In the genomic region with DNA sequence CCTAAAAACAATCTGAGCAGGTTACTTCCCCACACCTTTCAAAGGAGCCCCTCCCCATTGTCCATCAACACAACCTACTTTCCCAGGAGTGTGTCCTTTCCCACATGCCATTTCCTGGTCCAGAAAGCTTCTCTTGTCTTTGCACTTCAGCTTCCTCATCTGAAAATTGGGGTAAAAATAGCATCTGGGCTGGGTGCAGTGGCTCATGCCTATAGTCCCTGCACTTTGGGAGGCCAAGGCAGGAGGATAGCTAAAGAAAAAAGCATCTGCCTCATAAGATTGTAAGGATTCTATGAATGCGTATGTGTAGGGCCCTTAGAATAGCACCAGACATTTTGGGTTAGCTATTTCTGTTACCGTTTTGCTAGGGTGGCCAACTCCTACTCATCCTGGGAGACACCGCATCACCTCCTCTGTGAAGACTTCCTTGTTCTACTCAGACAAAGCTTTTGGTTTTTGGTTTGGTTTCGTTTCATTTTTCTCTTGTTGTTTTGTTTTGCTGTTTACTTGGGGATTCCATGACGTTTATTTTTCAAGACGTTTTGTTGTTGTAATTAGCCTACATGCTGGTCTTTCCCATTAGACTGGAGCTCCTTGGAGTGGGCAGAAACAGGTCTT, we compare ENCODE assay signal across 23 cellular contexts.
DNase-seq lines count a peak whose midpoint lies in the region; ATAC-seq, FAIRE-seq and TF ChIP-seq lines count a peak whose summit lies in the region.
"Had no signal": no experiment of that assay in that cellular context is flagged by ENCODE, and none has a peak within 500 bp of the region (broad histone marks: within the 10 kb centered on the region; RNA-seq: fewer than 3 reads in every experiment).

No MANE protein-coding gene starts in this region.

- H3K36me3 ChIP-seq in BLaER1 = no peaks in the 10 kb centered on the region
- no peaks in the 10 kb centered on the region for H3K36me3 ChIP-seq in SU-DHL-6 (ENCODE audit: low read length)
- H3K36me3 ChIP-seq in gastrocnemius medialis = no peaks in the 10 kb centered on the region
- H3K36me3 ChIP-seq: left ventricle myocardium inferior had no signal

- TF ChIP-seq POLR2A in gastrocnemius medialis (IDR thresholded peaks at IDR 0.05) = no peak

- H3K36me3 Mint-ChIP-seq in naive B cell = no peaks in the 10 kb centered on the region
- H3K36me3 Mint-ChIP-seq: naive thymus-derived CD8-positive, alpha-beta T cell; T-cell had no signal

- H3K4me3 ChIP-seq in BLaER1 (no peak overlapping the region), SU-DHL-6 (ENCODE audit: insufficient read depth, low read length, poor library complexity, severe bottlenecking) (peak overlapping the region; percentile 18), gastrocnemius medialis (no peak overlapping the region)
- H3K4me3 ChIP-seq: left ventricle myocardium inferior had no signal

- no peaks in the 10 kb centered on the region for H3K79me2 ChIP-seq in SU-DHL-6 (ENCODE audit: insufficient read depth, low read length)

- H3K9me2 ChIP-seq in SU-DHL-6 (replicated peaks; ENCODE audit: insufficient read depth, low read length) = no peaks in the 10 kb centered on the region

- intact Hi-C loops in gastrocnemius medialis (cut with DNase I; ENCODE audit: low total_unique reads) = no loop called here

- peaks cover 0 to 1% (median 0%) of the 10 kb centered on the region in 7 donors for H3K9me3 Mint-ChIP-seq in naive B cell
- H3K9me3 Mint-ChIP-seq: T-cell had no signal

- peak overlapping the region; percentile 9 for H2AFZ ChIP-seq in SU-DHL-6 (ENCODE audit: low read depth, low read length, severe bottlenecking)

- peak overlapping the region; percentile 67 to 100 (median 96) for H3K27ac Mint-ChIP-seq in naive B cell
- H3K27ac Mint-ChIP-seq: naive thymus-derived CD8-positive, alpha-beta T cell; progenitor cell of endocrine pancreas; T-cell had no signal

- H4K20me1 ChIP-seq in BLaER1 = peaks cover 19% of the 10 kb centered on the region; the same call in 1 of the 2 replicates
- no peaks in the 10 kb centered on the region for H4K20me1 ChIP-seq in SU-DHL-6 (ENCODE audit: low read depth, low read length)

- DNase-seq in GM19239 (ENCODE audit: insufficient read length, low spot score) = no peak
- no peak for DNase-seq in naive B cell
- DNase-seq in gastrocnemius medialis = no peak
- DNase-seq: activated CD4-positive, CD25-positive, alpha-beta regulatory T cell; activated effector memory CD4-positive, alpha-beta T cell treated with anti-CD3 and anti-CD28 coated beads, Interleukin-2, amount 50 U/mL, for 16 hours; anterior cingulate cortex; EL; left ventricle myocardium inferior; naive thymus-derived CD8-positive, alpha-beta T cell; NCI-H1092; NCI-H2171; NCI-H774; stimulated activated CD4-positive, alpha-beta T cell treated with anti-CD3 and anti-CD28 coated beads, Interleukin-12 subunit alpha, Interleukin-12 subunit beta, amount 100 ng/mL, for 4 hours; stimulated activated naive CD4-positive, alpha-beta T cell treated with Interleukin-2 at 50 U/mL for 16 hours; T-cell had no signal

- H3K4me1 Mint-ChIP-seq in naive B cell = peaks cover 61 to 90% (median 73%) of the 10 kb centered on the region in 3 donors

- no peaks in the 10 kb centered on the region for H3K27me3 Mint-ChIP-seq in naive B cell

- peak; percentile 82 for FAIRE-seq in GM19239 (lab: Jason Lieb, UNC)
- FAIRE-seq: GM12892 had no signal

- H3K4me1 ChIP-seq in BLaER1 (peaks cover 63% of the 10 kb centered on the region), gastrocnemius medialis (peaks cover 0 to 13% of the 10 kb centered on the region in 2 donors)

- H3K27ac ChIP-seq in BLaER1 (no peak overlapping the region), SU-DHL-6 (ENCODE audit: low read depth, low read length) (peak overlapping the region; percentile 98), gastrocnemius medialis (no peak overlapping the region)
- H3K27ac ChIP-seq: RWPE1 had no signal

- TF ChIP-seq CTCF in SU-DHL-6 (IDR thresholded peaks at IDR 0.05; ENCODE audit: insufficient read depth, low read length, poor library complexity, severe bottlenecking) (no peak), gastrocnemius medialis (IDR thresholded peaks at IDR 0.05 in 4 of 5, conservative IDR thresholded peaks at IDR 0.05 in 1 of 5) (no peak)

- in situ Hi-C loops in gastrocnemius medialis (cut with MboI; ENCODE audit: low sequenced_read_pairs in 4 of 4) = no loop called here

- H3K4me2 ChIP-seq in BLaER1 (peak overlapping the region; percentile 77), SU-DHL-6 (ENCODE audit: low read depth, low read length, poor library complexity, severe bottlenecking) (peak overlapping the region; percentile 81)

- H3K27me3 ChIP-seq in BLaER1 (peaks cover 16% of the 10 kb centered on the region; the same call in 1 of the 2 replicates), SU-DHL-6 (ENCODE audit: low read length) (no peaks in the 10 kb centered on the region), gastrocnemius medialis (no peaks in the 10 kb centered on the region)

- ATAC-seq in naive B cell (ENCODE audit: low read depth in 2 of 2) (no peak), GM19452 (IDR thresholded peaks at IDR 0.05; ENCODE audit: unreplicated experiment) (no peak), gastrocnemius medialis (no peak), HG03025 (IDR thresholded peaks at IDR 0.05; ENCODE audit: low FRiP score, unreplicated experiment) (no peak), GM18868 (IDR thresholded peaks at IDR 0.05; ENCODE audit: unreplicated experiment) (no peak)
- ATAC-seq: naive thymus-derived CD8-positive, alpha-beta T cell; T-cell had no signal

- H3K4me3 Mint-ChIP-seq in naive B cell = peak overlapping the region; percentile 3 to 83 (median 78)
- H3K4me3 Mint-ChIP-seq: naive thymus-derived CD8-positive, alpha-beta T cell; T-cell had no signal

- no peaks in the 10 kb centered on the region for H3K9me3 ChIP-seq in BLaER1
- no peaks in the 10 kb centered on the region for H3K9me3 ChIP-seq in SU-DHL-6 (ENCODE audit: insufficient read depth, low read length)
- H3K9me3 ChIP-seq in gastrocnemius medialis = no peaks in the 10 kb centered on the region
- H3K9me3 ChIP-seq: left ventricle myocardium inferior had no signal

- peaks cover 34% of the 10 kb centered on the region for H3F3A ChIP-seq in SU-DHL-6 (ENCODE audit: insufficient read depth)

- H3K9ac ChIP-seq in BLaER1 = no peak overlapping the region
- H3K9ac ChIP-seq in SU-DHL-6 (ENCODE audit: low read length) = peak overlapping the region; percentile 52
